15 cellular contexts compared by ENCODE assay signal in the genomic region with DNA sequence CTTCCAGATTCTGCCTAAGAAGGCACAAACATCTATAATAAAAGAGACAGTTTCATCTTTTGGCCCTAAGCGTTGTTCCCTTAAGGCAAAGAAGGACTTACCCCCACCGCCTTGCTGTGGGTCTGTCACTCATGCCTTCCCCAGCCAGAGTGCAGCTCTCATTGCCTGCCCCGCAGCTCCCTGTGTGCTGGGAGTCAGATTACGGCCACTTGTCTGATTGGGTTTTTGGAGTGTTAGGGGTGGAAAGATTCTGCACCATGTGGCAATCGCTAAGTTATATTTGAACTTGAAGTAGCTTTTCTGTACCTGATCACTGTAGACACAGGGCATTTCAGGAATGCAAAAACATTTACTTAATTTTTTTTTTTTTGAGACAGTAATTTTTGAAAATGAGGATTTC. TPM values are rescaled to one million over a fixed set of nuclear protein-coding genes. Genes with fewer than 3 reads are reported as not detected.
A peak's percentile ranks its signal among the peaks of the same experiment; 100 is the strongest.
DNase-seq lines count a peak whose midpoint lies in the region; ATAC-seq and TF ChIP-seq lines count a peak whose summit lies in the region.
"Had no signal": no experiment of that assay in that cellular context is flagged by ENCODE, and none has a peak within 500 bp of the region (broad histone marks: within the 10 kb centered on the region; RNA-seq: fewer than 3 reads in every experiment).

A gene with protein sequence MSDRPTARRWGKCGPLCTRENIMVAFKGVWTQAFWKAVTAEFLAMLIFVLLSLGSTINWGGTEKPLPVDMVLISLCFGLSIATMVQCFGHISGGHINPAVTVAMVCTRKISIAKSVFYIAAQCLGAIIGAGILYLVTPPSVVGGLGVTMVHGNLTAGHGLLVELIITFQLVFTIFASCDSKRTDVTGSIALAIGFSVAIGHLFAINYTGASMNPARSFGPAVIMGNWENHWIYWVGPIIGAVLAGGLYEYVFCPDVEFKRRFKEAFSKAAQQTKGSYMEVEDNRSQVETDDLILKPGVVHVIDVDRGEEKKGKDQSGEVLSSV (minus strand): TSS at position 151 of the 400 bp plus-strand sequence. CDS start 18 bp downstream, at position 133.

- no peaks in the 10 kb centered on the region for H3K4me1 ChIP-seq in upper lobe of right lung
- H3K4me1 ChIP-seq: SJSA1 had no signal

- intact Hi-C loops in Right ventricle myocardium inferior (cut with DNase I), result loop anchor here (5.0 kb wide), 1 partner anchor 97 kb away; no protein-coding TSS in a partner anchor
- intact Hi-C loops in cardiac septum (cut with DNase I), result no loop called here
- intact Hi-C loops in upper lobe of right lung (cut with DNase I), result no loop called here

- H3K4me1 Mint-ChIP-seq in WTC11, result peaks cover 36% of the 10 kb centered on the region
- H3K4me1 Mint-ChIP-seq: activated naive CD8-positive, alpha-beta T cell treated with anti-CD3 and anti-CD28 coated beads, Interleukin-2, amount 10 ng/mL, durations not matched to agents 7 days and 5 days had no signal

- H3K4me3 Mint-ChIP-seq in WTC11, result no peak within 1 kb of the TSS
- H3K4me3 Mint-ChIP-seq: activated naive CD8-positive, alpha-beta T cell treated with anti-CD3 and anti-CD28 coated beads, Interleukin-2, amount 10 ng/mL, durations not matched to agents 7 days and 5 days; dendritic cell treated with granulocyte-macrophage colony-stimulating factor and Interleukin-4, amounts not matched to agents 40 ng/mL and 50 ng/mL, for 4 days had no signal

- no peak for TF ChIP-seq CTCF in WTC11 (IDR thresholded peaks at IDR 0.05)
- TF ChIP-seq CTCF in upper lobe of right lung (IDR thresholded peaks at IDR 0.05), result no peak

- H3K9me3 Mint-ChIP-seq in WTC11, result no peaks in the 10 kb centered on the region
- H3K9me3 Mint-ChIP-seq: activated naive CD8-positive, alpha-beta T cell treated with anti-CD3 and anti-CD28 coated beads, Interleukin-2, amount 10 ng/mL, durations not matched to agents 7 days and 5 days; dendritic cell treated with granulocyte-macrophage colony-stimulating factor and Interleukin-4, amounts not matched to agents 40 ng/mL and 50 ng/mL, for 4 days had no signal

- H3K36me3 ChIP-seq in upper lobe of right lung, result no peaks in the 10 kb centered on the region
- H3K36me3 ChIP-seq: SJSA1 had no signal

- H3K4me3 ChIP-seq in upper lobe of right lung, result peak within 1 kb of the TSS; percentile 39
- H3K4me3 ChIP-seq: SJSA1 had no signal

- H3K36me3 Mint-ChIP-seq in WTC11, result no peaks in the 10 kb centered on the region
- H3K36me3 Mint-ChIP-seq: activated naive CD8-positive, alpha-beta T cell treated with anti-CD3 and anti-CD28 coated beads, Interleukin-2, amount 10 ng/mL, durations not matched to agents 7 days and 5 days had no signal

- H3K27ac Mint-ChIP-seq in WTC11, result no peak within 1 kb of the TSS
- H3K27ac Mint-ChIP-seq: activated naive CD8-positive, alpha-beta T cell treated with anti-CD3 and anti-CD28 coated beads, Interleukin-2, amount 10 ng/mL, durations not matched to agents 7 days and 5 days; dendritic cell treated with granulocyte-macrophage colony-stimulating factor and Interleukin-4, amounts not matched to agents 40 ng/mL and 50 ng/mL, for 4 days had no signal

- H3K27me3 ChIP-seq in layer of hippocampus (ENCODE audit: control insufficient read depth, insufficient read depth, low read length) (peaks cover 2% of the 10 kb centered on the region), upper lobe of right lung (no peaks in the 10 kb centered on the region)

- H3K27ac ChIP-seq in layer of hippocampus (ENCODE audit: low read depth, low read length), result peak within 1 kb of the TSS; percentile 85
- peak within 1 kb of the TSS; percentile 79 for H3K27ac ChIP-seq in upper lobe of right lung
- H3K27ac ChIP-seq: SJSA1 had no signal

- POLR2A ChIA-PET in WTC11 (lab: Charles Lee), result interaction anchor here (0.7 kb wide), 1 partner anchor 357 kb away, joined by 3 read pairs; no protein-coding TSS in a partner anchor

- peaks cover 11% of the 10 kb centered on the region for H3K27me3 Mint-ChIP-seq in WTC11 (ENCODE audit: low read depth)

- DNase-seq in Right ventricle myocardium inferior (ENCODE audit: missing footprints) (peak; percentile 72), cardiac septum (ENCODE audit: low spot score) (no peak), WTC11 (ENCODE audit: low spot score) (no peak), upper lobe of right lung (peak; percentile 82), NCI-H2081 (lab: John Stamatoyannopoulos, UW) (no peak)
- DNase-seq: activated naive CD8-positive, alpha-beta T cell treated with anti-CD3 and anti-CD28 coated beads, Interleukin-2, amount 10 ng/mL, durations not matched to agents 7 days and 5 days; DMS79; KBM-7; NCI-H446 had no signal

- no peaks in the 10 kb centered on the region for H3K9me3 ChIP-seq in upper lobe of right lung
- H3K9me3 ChIP-seq: SJSA1 had no signal

- CTCF ChIA-PET in WTC11 (lab: Charles Lee), result interaction anchor here (0.9 to 1.8 kb wide), 5 partner anchors 25 to 885 kb away, joined by 3 to 5 read pairs (median 4); no protein-coding TSS in a partner anchor

- ATAC-seq in Right ventricle myocardium inferior, result peak; percentile 88
- peak; percentile 50 for ATAC-seq in WTC11
- ATAC-seq in upper lobe of right lung, result peak; percentile 80
- ATAC-seq in HG03439 (IDR thresholded peaks at IDR 0.05; ENCODE audit: unreplicated experiment), result no peak
- ATAC-seq in GM19351 (IDR thresholded peaks at IDR 0.05; ENCODE audit: unreplicated experiment), result no peak

TF ChIP-seq in WTC11, 78 proteins besides CTCF, POLR2A, EP300 and RAD21:
- TF ChIP-seq ZSCAN18 (CRISPR knock-in tag; IDR thresholded peaks at IDR 0.05) (no peak), ZNF396 (CRISPR knock-in tag; IDR thresholded peaks at IDR 0.05; ENCODE audit: borderline replicate concordance) (no peak)
- TF ChIP-seq, protein P1, sequence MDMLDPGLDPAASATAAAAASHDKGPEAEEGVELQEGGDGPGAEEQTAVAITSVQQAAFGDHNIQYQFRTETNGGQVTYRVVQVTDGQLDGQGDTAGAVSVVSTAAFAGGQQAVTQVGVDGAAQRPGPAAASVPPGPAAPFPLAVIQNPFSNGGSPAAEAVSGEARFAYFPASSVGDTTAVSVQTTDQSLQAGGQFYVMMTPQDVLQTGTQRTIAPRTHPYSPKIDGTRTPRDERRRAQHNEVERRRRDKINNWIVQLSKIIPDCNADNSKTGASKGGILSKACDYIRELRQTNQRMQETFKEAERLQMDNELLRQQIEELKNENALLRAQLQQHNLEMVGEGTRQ (CRISPR knock-in tag; IDR thresholded peaks at IDR 0.05), result no peak

RNA-seq across cellular contexts. Expression of the gene that starts here (rescaled TPM):
- total RNA-seq in Right ventricle myocardium inferior (24.6 TPM), cardiac septum (0.75 TPM), WTC11 (2021) (2.8 to 4.5 TPM (median 3.7 TPM) in 3 replicates), upper lobe of right lung (345 TPM)
- total RNA-seq: activated naive CD8-positive, alpha-beta T cell treated with anti-CD3 and anti-CD28 coated beads, Interleukin-2, amount 10 ng/mL, durations not matched to agents 7 days and 5 days; fibroblast of villous mesenchyme; SJSA1 had no signal

Comparison
In these comparisons a context has a peak if more than half of its experiments do, and no peak if none do; other contexts are left out.
1. RNA of the gene that starts here (total RNA-seq): 345 TPM in upper lobe of right lung (single experiment); 24.6 TPM in Right ventricle myocardium inferior (single experiment), 2.8 to 4.5 TPM in WTC11 and 0.75 TPM in cardiac septum (single experiment); every median in the first group is over 10 times any median in the second.
2. DNase-seq: peak in Right ventricle myocardium inferior (single experiment) and upper lobe of right lung (single experiment); none in cardiac septum (single experiment), WTC11 (single experiment) and NCI-H2081 (0 of 2).
3. ATAC-seq: peak in Right ventricle myocardium inferior (single experiment), WTC11 (single experiment) and upper lobe of right lung (single experiment); none in HG03439 (single experiment) and GM19351 (single experiment).